In the genomic region with DNA sequence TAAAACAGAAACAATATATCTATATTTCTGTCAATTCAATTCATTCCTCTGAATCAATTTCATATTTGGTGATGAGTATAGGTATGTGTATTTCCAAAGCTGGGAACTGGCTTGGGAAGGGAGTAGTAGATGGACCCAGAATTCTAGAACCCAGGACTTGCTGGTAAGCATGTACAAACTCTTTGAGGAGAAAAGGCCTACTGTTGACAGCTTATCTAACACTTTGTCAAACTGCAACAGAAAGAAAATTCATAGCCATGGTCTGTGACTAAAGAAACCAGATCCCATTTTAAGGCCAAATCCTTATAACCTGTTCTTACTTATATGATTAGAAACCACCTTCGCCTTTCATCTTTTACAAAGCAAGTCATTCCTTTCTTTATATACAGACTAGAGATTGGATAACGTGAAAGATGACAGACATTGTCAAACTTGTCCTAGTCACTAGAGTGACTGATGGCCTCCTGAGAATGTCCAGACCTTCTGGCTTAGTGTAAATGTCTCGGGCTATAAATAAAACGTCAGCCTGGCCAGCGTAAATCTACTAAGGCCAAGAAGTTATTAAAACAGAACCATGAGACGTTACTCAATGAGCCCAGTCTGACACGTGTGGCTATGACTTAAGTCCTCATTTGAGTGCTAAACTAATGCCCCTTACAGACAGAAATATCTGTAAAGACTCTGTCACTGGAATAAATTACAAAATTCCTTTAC, we compare ENCODE assay signal across 20 cellular contexts.
DNase-seq lines count a peak whose midpoint lies in the region; ATAC-seq and TF ChIP-seq lines count a peak whose summit lies in the region.
"Had no signal": no experiment of that assay in that cellular context is flagged by ENCODE, and none has a peak within 500 bp of the region (broad histone marks: within the 10 kb centered on the region; RNA-seq: fewer than 3 reads in every experiment).

No MANE protein-coding gene starts in this region.

- H2AK5ac ChIP-seq in mesenchymal stem cell (ENCODE audit: low read length, severe bottlenecking): no peak overlapping the region

- peak overlapping the region in 8 of 12 donors; percentile 42 to 74 (median 55) for H3K27ac ChIP-seq in heart left ventricle
- no peak overlapping the region for H3K27ac ChIP-seq in mesenchymal stem cell (ENCODE audit: low read length, poor library complexity, severe bottlenecking)
- peak overlapping the region; percentile 67 to 71 for H3K27ac ChIP-seq in thoracic aorta
- H3K27ac ChIP-seq: Peyer's patch had no signal

- no peak overlapping the region for H3K4me2 ChIP-seq in mesenchymal stem cell (ENCODE audit: low read length, poor library complexity, severe bottlenecking)

- no peak overlapping the region for H2BK5ac ChIP-seq in mesenchymal stem cell (ENCODE audit: low read depth, low read length, poor library complexity, severe bottlenecking)

- no peaks in the 10 kb centered on the region for H3K27me3 ChIP-seq in heart left ventricle
- no peaks in the 10 kb centered on the region for H3K27me3 ChIP-seq in mesenchymal stem cell (ENCODE audit: control insufficient read depth in 1 of 2, insufficient read depth in 1 of 2, low read length in 2 of 2)
- H3K27me3 ChIP-seq in thoracic aorta (replicated peaks; ENCODE audit: insufficient read depth): no peaks in the 10 kb centered on the region
- H3K27me3 ChIP-seq: Peyer's patch had no signal

- H3K4me3 ChIP-seq in heart left ventricle: no peak overlapping the region
- H3K4me3 ChIP-seq in mesenchymal stem cell (ENCODE audit: insufficient read depth in 1 of 2, low read depth in 1 of 2, low read length in 2 of 2): no peak overlapping the region
- H3K4me3 ChIP-seq in thoracic aorta: no peak overlapping the region
- H3K4me3 ChIP-seq: Peyer's patch had no signal

- H3K9me3 ChIP-seq in heart left ventricle: peaks cover 0 to 14% (median 2%) of the 10 kb centered on the region in 12 donors
- peaks cover 3% of the 10 kb centered on the region for H3K9me3 ChIP-seq in mesenchymal stem cell (ENCODE audit: control insufficient read depth, low read length)
- peaks cover under 1% of the 10 kb centered on the region for H3K9me3 ChIP-seq in thoracic aorta
- H3K9me3 ChIP-seq: Peyer's patch had no signal

- no peak for TF ChIP-seq CTCF in heart left ventricle (IDR thresholded peaks at IDR 0.05)
- TF ChIP-seq CTCF in thoracic aorta (IDR thresholded peaks at IDR 0.05): no peak

- no peaks in the 10 kb centered on the region for H3K4me1 Mint-ChIP-seq in activated CD8-positive, alpha-beta memory T cell treated with anti-CD3 and anti-CD28 coated beads, Interleukin-2, amount 10 ng/mL, durations not matched to agents 7 days and 5 days
- H3K4me1 Mint-ChIP-seq: B cell; CD4-positive, CD25-positive, alpha-beta regulatory T cell had no signal

- H2AFZ ChIP-seq in mesenchymal stem cell (ENCODE audit: low read depth, low read length): no peak overlapping the region

- CTCF ChIA-PET in activated CD8-positive, alpha-beta memory T cell treated with anti-CD3 and anti-CD28 coated beads, Interleukin-2, amount 10 ng/mL, durations not matched to agents 7 days and 5 days (lab: Charles Lee): no interaction called here

- no peak overlapping the region for H2BK15ac ChIP-seq in mesenchymal stem cell (ENCODE audit: low read depth, poor library complexity, severe bottlenecking)

- no peak overlapping the region for H4K91ac ChIP-seq in mesenchymal stem cell (ENCODE audit: low read length)

- WGBS in heart left ventricle, 4 donors: 36 to 53% (median 40%) methylated on average over 7 of the region's 7 CpGs
- WGBS in mesenchymal stem cell: 17% methylated on average over 6 of the region's 7 CpGs

- no peak overlapping the region for H3K27ac Mint-ChIP-seq in activated CD8-positive, alpha-beta memory T cell treated with anti-CD3 and anti-CD28 coated beads, Interleukin-2, amount 10 ng/mL, durations not matched to agents 7 days and 5 days
- H3K27ac Mint-ChIP-seq: B cell; CD4-positive, CD25-positive, alpha-beta regulatory T cell had no signal

- no peaks in the 10 kb centered on the region for H3K36me3 Mint-ChIP-seq in activated CD8-positive, alpha-beta memory T cell treated with anti-CD3 and anti-CD28 coated beads, Interleukin-2, amount 10 ng/mL, durations not matched to agents 7 days and 5 days
- H3K36me3 Mint-ChIP-seq: CD4-positive, CD25-positive, alpha-beta regulatory T cell had no signal

- H3K4me3 Mint-ChIP-seq in activated CD8-positive, alpha-beta memory T cell treated with anti-CD3 and anti-CD28 coated beads, Interleukin-2, amount 10 ng/mL, durations not matched to agents 7 days and 5 days: no peak overlapping the region
- H3K4me3 Mint-ChIP-seq: B cell; CD4-positive, CD25-positive, alpha-beta regulatory T cell had no signal

- H3K9ac ChIP-seq in mesenchymal stem cell (ENCODE audit: low read length): no peak overlapping the region

- peaks cover 19% of the 10 kb centered on the region for H3K27me3 Mint-ChIP-seq in activated CD8-positive, alpha-beta memory T cell treated with anti-CD3 and anti-CD28 coated beads, Interleukin-2, amount 10 ng/mL, durations not matched to agents 7 days and 5 days

- H3K79me1 ChIP-seq in mesenchymal stem cell (replicated peaks; ENCODE audit: low read length, poor library complexity, severe bottlenecking): no peaks in the 10 kb centered on the region

- peak; percentile 93 for ATAC-seq in Right ventricle myocardium inferior
- ATAC-seq in heart left ventricle: peak; percentile 94 to 99 (median 97)
- ATAC-seq in thoracic aorta (ENCODE audit: insufficient number of reproducible peaks, low FRiP score, low read depth): peak; percentile 91
- no peak for ATAC-seq in esophagus mucosa
- ATAC-seq in activated CD8-positive, alpha-beta memory T cell treated with anti-CD3 and anti-CD28 coated beads, Interleukin-2, amount 10 ng/mL, durations not matched to agents 7 days and 5 days: no peak
- ATAC-seq: HCT116 had no signal

- no peak overlapping the region for H3K18ac ChIP-seq in mesenchymal stem cell (ENCODE audit: low read depth in 1 of 2, low read length in 2 of 2)

- no peak for TF ChIP-seq POLR2A in heart left ventricle (IDR thresholded peaks at IDR 0.05)

- H3K9me3 Mint-ChIP-seq in activated CD8-positive, alpha-beta memory T cell treated with anti-CD3 and anti-CD28 coated beads, Interleukin-2, amount 10 ng/mL, durations not matched to agents 7 days and 5 days (ENCODE audit: low read depth): peaks cover 2% of the 10 kb centered on the region

- DNase-seq in Right ventricle myocardium inferior (ENCODE audit: missing footprints) (no peak), cardiac septum (ENCODE audit: low spot score) (no peak), heart left ventricle (peak in 4 of 5 donors; percentile 23 to 62 (median 44)), mesenchymal stem cell (peak; percentile 69), thoracic aorta (ENCODE audit: low spot score) (peak; percentile 28), Ammon's horn (ENCODE audit: low spot score) (no peak)
- no peak for DNase-seq in activated CD8-positive, alpha-beta memory T cell treated with anti-CD3 and anti-CD28 coated beads, Interleukin-2, amount 10 ng/mL, durations not matched to agents 7 days and 5 days
- DNase-seq: 8988T; CD4-positive, CD25-positive, alpha-beta regulatory T cell; COR-L47; DMS 273 treated with DMSO at 0.1 percent for 48 hours; MM.1S; NCI-H1092 treated with DMSO at 0.1 percent for 48 hours; NCI-H2081; NCI-H2171 treated with DMSO at 0.1 percent for 48 hours; NCI-H446 treated with DMSO at 0.1 percent for 48 hours; Peyer's patch had no signal

- H3K23ac ChIP-seq in mesenchymal stem cell (ENCODE audit: low read length in 2 of 2): no peak overlapping the region

- H3K4me1 ChIP-seq in heart left ventricle (peaks cover 0 to 10% (median 0%) of the 10 kb centered on the region in 12 donors), mesenchymal stem cell (ENCODE audit: control insufficient read depth, insufficient read depth, low read depth, low read length) (peaks cover 4% of the 10 kb centered on the region), thoracic aorta (ENCODE audit: control insufficient read depth in 1 of 2, low read depth in 2 of 2) (peaks cover 7 to 38% of the 10 kb centered on the region in 2 donors)
- H3K4me1 ChIP-seq: Peyer's patch had no signal

- no peak overlapping the region for H3K14ac ChIP-seq in mesenchymal stem cell (ENCODE audit: low read length in 2 of 2)

- no peak overlapping the region for H2BK12ac ChIP-seq in mesenchymal stem cell (ENCODE audit: low read length in 2 of 2)

- no peak overlapping the region for H2BK120ac ChIP-seq in mesenchymal stem cell (ENCODE audit: low read depth, low read length)

- intact Hi-C loops in Right ventricle myocardium inferior (cut with DNase I): loop anchor here (5.0 kb wide), 1 partner anchor 105 kb away; no protein-coding TSS in a partner anchor
- intact Hi-C loops in cardiac septum (cut with DNase I): no loop called here
- intact Hi-C loops in heart left ventricle (cut with DNase I): loop anchor here in 1 of 10 donors (5.0 kb wide), 1 partner anchor 110 kb away; no protein-coding TSS in a partner anchor

- H3K36me3 ChIP-seq in heart left ventricle (no peaks in the 10 kb centered on the region), mesenchymal stem cell (ENCODE audit: control insufficient read depth in 1 of 2, insufficient read depth in 2 of 2, low read depth in 1 of 2, low read length in 2 of 2) (no peaks in the 10 kb centered on the region), thoracic aorta (no peaks in the 10 kb centered on the region)
- H3K36me3 ChIP-seq: Peyer's patch had no signal

- H4K8ac ChIP-seq in mesenchymal stem cell (ENCODE audit: low read length): no peak overlapping the region

- H3K4ac ChIP-seq in mesenchymal stem cell (ENCODE audit: low read depth in 1 of 2, low read length in 2 of 2): no peak overlapping the region

Comparison
In these comparisons a context has a peak if more than half of its experiments do, and no peak if none do; other contexts are left out.
1. DNase-seq: peak in heart left ventricle (4 of 5), mesenchymal stem cell (single experiment) and thoracic aorta (single experiment); none in Right ventricle myocardium inferior (single experiment), cardiac septum (single experiment), activated CD8-positive, alpha-beta memory T cell treated with anti-CD3 and anti-CD28 coated beads, Interleukin-2, amount 10 ng/mL, durations not matched to agents 7 days and 5 days (single experiment) and Ammon's horn (single experiment).
2. ATAC-seq: peak in Right ventricle myocardium inferior (single experiment), heart left ventricle (4 of 4) and thoracic aorta (single experiment); none in esophagus mucosa (single experiment) and activated CD8-positive, alpha-beta memory T cell treated with anti-CD3 and anti-CD28 coated beads, Interleukin-2, amount 10 ng/mL, durations not matched to agents 7 days and 5 days (single experiment).